In the genomic region with DNA sequence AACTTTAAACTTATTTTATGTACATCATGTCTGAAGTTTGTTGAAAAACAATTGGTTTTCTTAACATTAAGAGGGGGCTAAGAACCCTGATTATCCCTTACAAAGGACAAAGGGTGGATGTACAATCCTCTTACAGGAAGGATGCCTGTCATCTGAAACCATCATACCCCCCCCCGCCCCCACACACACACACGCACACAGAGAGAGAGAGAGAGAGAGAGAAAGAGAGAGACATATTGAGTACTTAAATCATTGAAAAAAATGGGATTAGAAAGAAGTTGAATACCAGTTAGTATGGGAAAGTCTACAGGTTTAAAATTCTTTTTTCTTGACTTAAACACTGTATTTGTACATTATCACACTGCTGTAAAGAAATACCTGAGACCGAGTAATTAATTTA, we compare ENCODE assay signal across 16 cellular contexts. TPM values are rescaled to one million over a fixed set of nuclear protein-coding genes. Genes with fewer than 3 reads are reported as not detected.
DNase-seq lines count a peak whose midpoint lies in the region; ATAC-seq and TF ChIP-seq lines count a peak whose summit lies in the region.
"Had no signal": no experiment of that assay in that cellular context is flagged by ENCODE, and none has a peak within 500 bp of the region (broad histone marks: within the 10 kb centered on the region; RNA-seq: fewer than 3 reads in every experiment).

No MANE protein-coding gene starts in this region.

- H3K9me3 Mint-ChIP-seq in T-helper 1 cell treated with Interleukin-12 subunit alpha and Interleukin-12 subunit beta and Interleukin-4 antibody, amounts not matched to agents 30 μg/mL and 1 μg/mL, for 36 hours = peaks cover 4% of the 10 kb centered on the region
- peaks cover 8% of the 10 kb centered on the region for H3K9me3 Mint-ChIP-seq in activated T-helper 17 cell treated with anti-CD3 and anti-CD28 coated beads, Interleukin-2, amount 50 U/mL, for 72 hours
- peaks cover 0 to 5% (median 0%) of the 10 kb centered on the region in 7 donors for H3K9me3 Mint-ChIP-seq in naive B cell

- TF ChIP-seq CTCF in HL-60 (IDR thresholded peaks at IDR 0.05; ENCODE audit: insufficient read depth, low read length) = no peak

- peaks cover 2% of the 10 kb centered on the region for H3K36me3 Mint-ChIP-seq in T-helper 1 cell treated with Interleukin-12 subunit alpha and Interleukin-12 subunit beta and Interleukin-4 antibody, amounts not matched to agents 30 μg/mL and 1 μg/mL, for 36 hours (ENCODE audit: low read depth)
- H3K36me3 Mint-ChIP-seq in activated T-helper 17 cell treated with anti-CD3 and anti-CD28 coated beads, Interleukin-2, amount 50 U/mL, for 72 hours (ENCODE audit: low read depth) = no peaks in the 10 kb centered on the region
- H3K36me3 Mint-ChIP-seq in naive B cell = no peaks in the 10 kb centered on the region

- TF ChIP-seq POLR2A in GM18505 (IDR thresholded peaks at IDR 0.05; ENCODE audit: borderline replicate concordance, extremely low read depth, insufficient read depth, insufficient read length) = no peak

- no peak overlapping the region for H3K4me3 ChIP-seq in HL-60 (replicated peaks; ENCODE audit: insufficient read depth, low read length)

- peak overlapping the region; percentile 32 for H3K27ac Mint-ChIP-seq in T-helper 1 cell treated with Interleukin-12 subunit alpha and Interleukin-12 subunit beta and Interleukin-4 antibody, amounts not matched to agents 30 μg/mL and 1 μg/mL, for 36 hours
- H3K27ac Mint-ChIP-seq in activated T-helper 17 cell treated with anti-CD3 and anti-CD28 coated beads, Interleukin-2, amount 50 U/mL, for 72 hours = peak overlapping the region; percentile 97
- H3K27ac Mint-ChIP-seq in naive B cell = peak overlapping the region in 5 of 6 donors; percentile 30 to 87 (median 57)
- H3K27ac Mint-ChIP-seq: progenitor cell of endocrine pancreas had no signal

- H3K27me3 ChIP-seq in HL-60 (ENCODE audit: insufficient read depth, poor library complexity, severe bottlenecking) = no peaks in the 10 kb centered on the region

- peaks cover 14% of the 10 kb centered on the region for H3K4me1 Mint-ChIP-seq in T-helper 1 cell treated with Interleukin-12 subunit alpha and Interleukin-12 subunit beta and Interleukin-4 antibody, amounts not matched to agents 30 μg/mL and 1 μg/mL, for 36 hours (ENCODE audit: low read depth)
- peaks cover 18% of the 10 kb centered on the region for H3K4me1 Mint-ChIP-seq in activated T-helper 17 cell treated with anti-CD3 and anti-CD28 coated beads, Interleukin-2, amount 50 U/mL, for 72 hours
- peaks cover 10 to 17% (median 13%) of the 10 kb centered on the region in 3 donors for H3K4me1 Mint-ChIP-seq in naive B cell

- DNase-seq in T-helper 1 cell (no peak), HL-60 (ENCODE audit: low read depth in 1 of 2, low spot score in 1 of 2) (no peak), naive B cell (no peak), RKO (ENCODE audit: low spot score) (no peak)
- DNase-seq: COR-L47; hypothalamus; left colon; MM.1S; NCI-H2081 treated with DMSO at 0.1 percent for 48 hours; stimulated activated CD4-positive, alpha-beta T cell treated with anti-CD3 and anti-CD28 coated beads, Interleukin-12 subunit alpha, Interleukin-12 subunit beta, amount 100 ng/mL, for 4 hours; SW 1271 had no signal

- ATAC-seq in activated T-helper 17 cell treated with anti-CD3 and anti-CD28 coated beads, Interleukin-2, amount 50 U/mL, for 72 hours (replicated peaks) = no peak
- ATAC-seq in naive B cell (ENCODE audit: low read depth in 2 of 2) (no peak), GM18505 (IDR thresholded peaks at IDR 0.05; ENCODE audit: unreplicated experiment) (no peak), GM18861 (IDR thresholded peaks at IDR 0.05; ENCODE audit: unreplicated experiment) (no peak)
- ATAC-seq: left colon had no signal

- H3K27ac ChIP-seq in HL-60 (replicated peaks) = peak overlapping the region; percentile 39; the same call in 1 of the 2 replicates

- H3K27me3 Mint-ChIP-seq in T-helper 1 cell treated with Interleukin-12 subunit alpha and Interleukin-12 subunit beta and Interleukin-4 antibody, amounts not matched to agents 30 μg/mL and 1 μg/mL, for 36 hours (ENCODE audit: low read depth) = peaks cover 13% of the 10 kb centered on the region
- H3K27me3 Mint-ChIP-seq in activated T-helper 17 cell treated with anti-CD3 and anti-CD28 coated beads, Interleukin-2, amount 50 U/mL, for 72 hours = no peaks in the 10 kb centered on the region
- H3K27me3 Mint-ChIP-seq in naive B cell = no peaks in the 10 kb centered on the region
- H3K27me3 Mint-ChIP-seq: progenitor cell of endocrine pancreas had no signal

- peak overlapping the region; percentile 23 for H3K4me3 Mint-ChIP-seq in T-helper 1 cell treated with Interleukin-12 subunit alpha and Interleukin-12 subunit beta and Interleukin-4 antibody, amounts not matched to agents 30 μg/mL and 1 μg/mL, for 36 hours
- H3K4me3 Mint-ChIP-seq in activated T-helper 17 cell treated with anti-CD3 and anti-CD28 coated beads, Interleukin-2, amount 50 U/mL, for 72 hours = peak overlapping the region; percentile 81
- peak overlapping the region; percentile 9 to 78 (median 47) for H3K4me3 Mint-ChIP-seq in naive B cell

RNA-seq across cellular contexts. Expression of gene PGM2, which starts 10.9 kb away (rescaled TPM):
- 10 to 100 TPM; 42.2 to 67.0 TPM for total RNA-seq in activated T-helper 17 cell treated with anti-CD3 and anti-CD28 coated beads, Interleukin-2, amount 50 U/mL, for 72 hours
- 10 to 100 TPM; 10.5 to 19.8 (median 17.4) TPM for polyA plus RNA-seq in naive B cell (ENCODE audit: low read depth in 6 of 6)

Comparison
In these comparisons a context has a peak if more than half of its experiments do, and no peak if none do; other contexts are left out.
1. H3K27ac Mint-ChIP-seq: peak in every context shown above with its lines; median percentile 97 in activated T-helper 17 cell treated with anti-CD3 and anti-CD28 coated beads, Interleukin-2, amount 50 U/mL, for 72 hours; 57 in naive B cell; 32 in T-helper 1 cell treated with Interleukin-12 subunit alpha and Interleukin-12 subunit beta and Interleukin-4 antibody, amounts not matched to agents 30 μg/mL and 1 μg/mL, for 36 hours.
2. H3K4me3 Mint-ChIP-seq: peak in every context shown above with its lines; median percentile 81 in activated T-helper 17 cell treated with anti-CD3 and anti-CD28 coated beads, Interleukin-2, amount 50 U/mL, for 72 hours; 47 in naive B cell; 23 in T-helper 1 cell treated with Interleukin-12 subunit alpha and Interleukin-12 subunit beta and Interleukin-4 antibody, amounts not matched to agents 30 μg/mL and 1 μg/mL, for 36 hours.